In the genomic region with DNA sequence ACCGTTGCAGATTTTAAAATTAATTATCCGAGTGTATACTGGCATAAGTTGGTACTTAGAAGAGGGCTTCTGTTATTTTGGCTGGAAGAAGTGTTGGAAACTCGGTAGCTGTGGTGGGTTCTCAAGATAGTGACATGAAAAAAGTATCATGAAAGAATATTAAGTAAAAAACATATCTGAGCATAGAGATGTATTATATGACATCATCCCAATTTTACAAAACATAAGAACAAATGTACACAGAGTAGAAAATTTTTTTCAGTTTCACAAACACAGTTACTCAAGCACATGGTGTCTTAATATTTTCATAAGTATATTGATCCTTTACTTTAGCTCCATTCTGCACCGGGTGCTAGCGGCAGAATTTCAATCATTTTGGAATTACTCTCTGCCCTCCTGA, we compare ENCODE assay signal across 9 cellular contexts. TPM values are rescaled to one million over a fixed set of nuclear protein-coding genes. Genes with fewer than 3 reads are reported as not detected.
DNase-seq lines count a peak whose midpoint lies in the region; ATAC-seq and TF ChIP-seq lines count a peak whose summit lies in the region.
"Had no signal": no experiment of that assay in that cellular context is flagged by ENCODE, and none has a peak within 500 bp of the region (broad histone marks: within the 10 kb centered on the region; RNA-seq: fewer than 3 reads in every experiment).

No MANE protein-coding gene starts in this region.

- H3K27me3 Mint-ChIP-seq in WTC11 (ENCODE audit: low read depth), result peaks cover 59% of the 10 kb centered on the region

- H3K36me3 ChIP-seq in A673 (ENCODE audit: insufficient read depth, low read length, poor library complexity, severe bottlenecking) (peaks cover 4% of the 10 kb centered on the region), muscle layer of duodenum (ENCODE audit: control insufficient read depth in 1 of 2, insufficient read depth in 2 of 2, low read length in 2 of 2) (peaks cover 0 to 7% of the 10 kb centered on the region in 2 donors)

- H3K27ac ChIP-seq in A673 (ENCODE audit: low read depth, low read length, poor library complexity, severe bottlenecking) (peak overlapping the region; percentile 81), muscle layer of duodenum (ENCODE audit: low read length) (peak overlapping the region; percentile 95)

- TF ChIP-seq CTCF in A673 (conservative IDR thresholded peaks at IDR 0.05; ENCODE audit: low read depth, low read length) (no peak), cardiac fibroblast (IDR thresholded peaks at IDR 0.05; ENCODE audit: low read depth, low read length) (no peak), WTC11 (IDR thresholded peaks at IDR 0.05) (no peak)

- H3K27me3 ChIP-seq in A673 (replicated peaks; ENCODE audit: insufficient read depth, low read depth, low read length, poor library complexity) (no peaks in the 10 kb centered on the region), muscle layer of duodenum (ENCODE audit: low read depth, low read length) (no peaks in the 10 kb centered on the region)

- intact Hi-C loops in A673 (cut with micrococcal nuclease; ENCODE audit: unreplicated experiment), result loop anchor here (5.0 kb wide), 1 partner anchor 47 kb away; no protein-coding TSS in a partner anchor

- no peak overlapping the region for H3K4me3 Mint-ChIP-seq in WTC11

- POLR2A ChIA-PET in A673 (lab: Charles Lee; ENCODE audit: low non-redundant PET), result no interaction called here
- POLR2A ChIA-PET in WTC11 (lab: Charles Lee), result no interaction called here

- H3K4me1 ChIP-seq in A673 (ENCODE audit: insufficient read depth, low read length, poor library complexity, severe bottlenecking), result peaks cover 28% of the 10 kb centered on the region
- H3K4me1 ChIP-seq in muscle layer of duodenum (ENCODE audit: control insufficient read depth in 1 of 2, insufficient read depth in 2 of 2, low read length in 2 of 2), result peaks cover 5 to 9% of the 10 kb centered on the region in 2 donors

- CTCF ChIA-PET in A673 (lab: Charles Lee) (interaction anchor here (0.5 kb wide), 1 partner anchor 1579 kb away, joined by 3 read pairs; no protein-coding TSS in a partner anchor), WTC11 (lab: Charles Lee) (no interaction called here)

- peaks cover 53% of the 10 kb centered on the region for H3K4me1 Mint-ChIP-seq in WTC11

- BruUV-seq in A673 (replicated peaks; lab: Mats Ljungman, UMichigan), result no TSS peak

- ATAC-seq in HG03457 (IDR thresholded peaks at IDR 0.05; ENCODE audit: unreplicated experiment) (no peak), WTC11 (no peak), GM18907 (IDR thresholded peaks at IDR 0.05; ENCODE audit: unreplicated experiment) (no peak)

- peaks cover 8% of the 10 kb centered on the region; the same call in 1 of the 2 replicates for H3K9me3 Mint-ChIP-seq in WTC11

- no peak for DNase-seq in A673 (ENCODE audit: low spot score)
- DNase-seq in Jurkat, Clone E6-1 (ENCODE audit: low read depth, low spot score), result no peak
- peak in 1 of 2 donors; percentile 35 for DNase-seq in cardiac fibroblast (ENCODE audit: low read depth in 2 of 2)
- no peak for DNase-seq in NCI-H510A treated with DMSO at 0.1 percent for 48 hours (lab: John Stamatoyannopoulos, UW)
- no peak for DNase-seq in WTC11 (ENCODE audit: low spot score)

- H3K9me3 ChIP-seq in A673 (ENCODE audit: low read depth, low read length, poor library complexity, severe bottlenecking), result no peaks in the 10 kb centered on the region
- no peaks in the 10 kb centered on the region for H3K9me3 ChIP-seq in muscle layer of duodenum (ENCODE audit: control insufficient read depth in 1 of 2, low read length in 2 of 2)

- H3K4me3 ChIP-seq in A673 (ENCODE audit: low read depth, low read length, poor library complexity, severe bottlenecking) (peak overlapping the region; percentile 55), cardiac fibroblast (replicated peaks in 1 of 2; ENCODE audit: low read depth in 2 of 2, low read length in 2 of 2) (peak overlapping the region; percentile 55 to 68), muscle layer of duodenum (ENCODE audit: low read depth in 1 of 2, low read length in 2 of 2) (peak overlapping the region; percentile 65 to 78)
- H3K4me3 ChIP-seq in Jurkat, Clone E6-1 (ENCODE audit: low read length), result peak overlapping the region; percentile 64

- H3K27ac Mint-ChIP-seq in WTC11, result no peak overlapping the region

- H3K36me3 Mint-ChIP-seq in WTC11, result no peaks in the 10 kb centered on the region

TF ChIP-seq in WTC11, 78 proteins besides CTCF, POLR2A, EP300 and RAD21:
- TF ChIP-seq ZNF416 (CRISPR knock-in tag; IDR thresholded peaks at IDR 0.05) (no peak), ATF1 (CRISPR knock-in tag; IDR thresholded peaks at IDR 0.05) (no peak), EMX1 (CRISPR knock-in tag; IDR thresholded peaks at IDR 0.05) (no peak), ZNF317 (CRISPR knock-in tag; IDR thresholded peaks at IDR 0.05; ENCODE audit: borderline replicate concordance, low read depth) (no peak)
- TF ChIP-seq, protein P1, sequence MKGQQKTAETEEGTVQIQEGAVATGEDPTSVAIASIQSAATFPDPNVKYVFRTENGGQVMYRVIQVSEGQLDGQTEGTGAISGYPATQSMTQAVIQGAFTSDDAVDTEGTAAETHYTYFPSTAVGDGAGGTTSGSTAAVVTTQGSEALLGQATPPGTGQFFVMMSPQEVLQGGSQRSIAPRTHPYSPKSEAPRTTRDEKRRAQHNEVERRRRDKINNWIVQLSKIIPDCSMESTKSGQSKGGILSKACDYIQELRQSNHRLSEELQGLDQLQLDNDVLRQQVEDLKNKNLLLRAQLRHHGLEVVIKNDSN (CRISPR knock-in tag; IDR thresholded peaks at IDR 0.05), result no peak

RNA-seq across cellular contexts. Expression of a gene that starts 0.7 kb away (rescaled TPM):
- total RNA-seq in A673 (2021) (68.1 and 87.4 TPM in 2 replicates), WTC11 (2021) (2.0 to 3.2 TPM (median 2.9 TPM) in 3 replicates)
- 218 TPM for polyA plus RNA-seq in Jurkat, Clone E6-1 (2012; ENCODE audit: insufficient read depth, insufficient read length)
- polyA plus RNA-seq: neural cell had no signal

Comparison
In these comparisons a context has a peak if more than half of its experiments do, and no peak if none do; other contexts are left out.
1. RNA of a gene that starts 0.7 kb away (total RNA-seq): 68.1 to 87.4 TPM in A673; 2.0 to 3.2 TPM in WTC11; every median in the first group is over 10 times any median in the second.
2. Peak in every context shown above with its lines, with median percentiles within 50 percentile points of each other: H3K4me3 ChIP-seq.